Comparison of ENCODE assay signal across 14 cellular contexts in the genomic region with DNA sequence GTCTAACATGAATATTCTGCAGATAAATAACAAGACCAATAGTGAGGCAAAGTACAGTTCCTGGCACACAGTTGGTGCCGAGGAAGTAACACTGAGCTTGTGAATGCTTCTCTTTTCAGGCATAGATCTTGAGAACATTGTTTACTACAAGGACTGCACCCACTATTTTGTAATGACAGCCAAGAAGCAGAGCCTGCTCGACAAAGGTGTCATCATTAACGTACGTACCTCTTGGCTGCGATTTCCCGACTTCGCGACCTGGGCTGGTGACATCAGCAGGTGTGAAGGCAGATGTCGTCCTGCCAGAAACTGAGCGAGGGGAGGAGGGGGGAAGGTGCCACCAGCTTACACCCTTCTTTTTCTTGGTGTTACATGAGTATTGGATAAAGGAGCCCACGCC.
A peak's percentile ranks its signal among the peaks of the same experiment; 100 is the strongest.
DNase-seq lines count a peak whose midpoint lies in the region; ATAC-seq and TF ChIP-seq lines count a peak whose summit lies in the region.
"Had no signal": no experiment of that assay in that cellular context is flagged by ENCODE, and none has a peak within 500 bp of the region (broad histone marks: within the 10 kb centered on the region; RNA-seq: fewer than 3 reads in every experiment).

No MANE protein-coding gene starts in this region.

- H3K36me3 Mint-ChIP-seq in stimulated activated naive CD8-positive, alpha-beta T cell treated with anti-CD3 and anti-CD28 coated beads, Interleukin-15, Interleukin-2, amounts not matched to agents 100 ng/mL and 50 ng/mL, for 24 hours (ENCODE audit: low read depth), result peaks cover 71% of the 10 kb centered on the region
- H3K36me3 Mint-ChIP-seq in central memory CD8-positive, alpha-beta T cell (ENCODE audit: insufficient read depth), result peaks cover 55% of the 10 kb centered on the region
- no peaks in the 10 kb centered on the region for H3K36me3 Mint-ChIP-seq in H9 (ENCODE audit: insufficient read depth in 1 of 3, low read depth in 3 of 3)

- H3K14ac ChIP-seq in H9 (ENCODE audit: insufficient read depth, low read length), result no peak overlapping the region

- H3K9ac ChIP-seq in H9 (ENCODE audit: extremely low read depth, insufficient read length, low read length), result no peak overlapping the region

- H3K27ac Mint-ChIP-seq in stimulated activated naive CD8-positive, alpha-beta T cell treated with anti-CD3 and anti-CD28 coated beads, Interleukin-15, Interleukin-2, amounts not matched to agents 100 ng/mL and 50 ng/mL, for 24 hours, result peak overlapping the region; percentile 31
- H3K27ac Mint-ChIP-seq in stimulated activated naive CD8-positive, alpha-beta T cell treated with anti-CD3 and anti-CD28 coated beads, Interleukin-15, amount 100 ng/mL, for 72 hours, result peak overlapping the region in 1 of 2 donors; percentile 9
- H3K27ac Mint-ChIP-seq in central memory CD8-positive, alpha-beta T cell (ENCODE audit: low read depth), result peak overlapping the region; percentile 92
- H3K27ac Mint-ChIP-seq in H9, result no peak overlapping the region
- H3K27ac Mint-ChIP-seq: activated naive CD4-positive, alpha-beta T cell treated with anti-CD3 and anti-CD28 coated beads, Interleukin-2, amount 50 U/mL, for 72 hours had no signal

- H3K79me1 ChIP-seq in H9 (ENCODE audit: insufficient read depth, low read depth, low read length, poor library complexity, severe bottlenecking), result no peaks in the 10 kb centered on the region

- no peak overlapping the region for H3T11ph ChIP-seq in H9 (ENCODE audit: low read length)

- H3K4me1 ChIP-seq in H9 (ENCODE audit: insufficient read depth, low read length), result no peaks in the 10 kb centered on the region

- H3K27ac ChIP-seq in H9 (ENCODE audit: insufficient read length, low read depth, low read length), result no peak overlapping the region

- no peak overlapping the region for H4K5ac ChIP-seq in H9 (ENCODE audit: insufficient read length, low read depth, low read length)

- H2BK5ac ChIP-seq in H9 (ENCODE audit: insufficient read length, low read length), result no peak overlapping the region

- H3K4me3 Mint-ChIP-seq in stimulated activated naive CD8-positive, alpha-beta T cell treated with anti-CD3 and anti-CD28 coated beads, Interleukin-15, Interleukin-2, amounts not matched to agents 100 ng/mL and 50 ng/mL, for 24 hours, result no peak overlapping the region
- no peak overlapping the region for H3K4me3 Mint-ChIP-seq in stimulated activated naive CD8-positive, alpha-beta T cell treated with anti-CD3 and anti-CD28 coated beads, Interleukin-15, amount 100 ng/mL, for 72 hours
- peak overlapping the region; percentile 36 for H3K4me3 Mint-ChIP-seq in central memory CD8-positive, alpha-beta T cell
- H3K4me3 Mint-ChIP-seq in H9, result no peak overlapping the region

- no peak overlapping the region for H2AK5ac ChIP-seq in H9 (ENCODE audit: insufficient read length, low read length)

- no peak overlapping the region for H3K23ac ChIP-seq in H9 (ENCODE audit: insufficient read length, low read depth, low read length)

- H3K56ac ChIP-seq in H9 (ENCODE audit: insufficient read length, low read depth, low read length), result no peak overlapping the region

- H4K20me1 ChIP-seq in H9 (ENCODE audit: control insufficient read depth, insufficient read depth, insufficient read length), result no peaks in the 10 kb centered on the region

- no peak overlapping the region for H3K18ac ChIP-seq in H9 (ENCODE audit: insufficient read length, low read depth, low read length)

- no peak overlapping the region for H2AFZ ChIP-seq in H9 (ENCODE audit: low read length)

- no peaks in the 10 kb centered on the region for H3K79me2 ChIP-seq in H9 (ENCODE audit: insufficient read depth, low read length)

- H3K23me2 ChIP-seq in H9 (ENCODE audit: insufficient read length, low read depth, low read length, poor library complexity, severe bottlenecking), result no peaks in the 10 kb centered on the region

- no peak overlapping the region for H3K4ac ChIP-seq in H9 (ENCODE audit: low read depth, low read length)

- H4K8ac ChIP-seq in H9 (replicated peaks; ENCODE audit: insufficient read length, low read depth, low read length), result no peak overlapping the region

- no peak overlapping the region for H2BK15ac ChIP-seq in H9 (ENCODE audit: low read depth, low read length)

- H2BK12ac ChIP-seq in H9 (ENCODE audit: insufficient read length, low read depth, low read length), result no peak overlapping the region

- no peak for DNase-seq in stimulated activated naive CD8-positive, alpha-beta T cell treated with anti-CD3 and anti-CD28 coated beads, Interleukin-15, amount 100 ng/mL, for 72 hours
- DNase-seq in central memory CD8-positive, alpha-beta T cell (ENCODE audit: low spot score in 2 of 2), result peak in 1 of 2 donors; percentile 77
- DNase-seq in occipital lobe (lab: John Stamatoyannopoulos, UW) (peak; percentile 72), H9 (no peak), NCI-H2081 treated with DMSO at 0.1 percent for 48 hours (lab: John Stamatoyannopoulos, UW) (no peak)
- DNase-seq: activated CD4-positive, CD25-positive, alpha-beta regulatory T cell treated with anti-CD3 and anti-CD28 coated beads, Interleukin-2, amount 50 U/mL, for 72 hours; NCI-H2029 treated with DMSO at 0.1 percent for 48 hours; SW 1271; trophoblast cell had no signal

- no peaks in the 10 kb centered on the region for H3K9me3 Mint-ChIP-seq in stimulated activated naive CD8-positive, alpha-beta T cell treated with anti-CD3 and anti-CD28 coated beads, Interleukin-15, Interleukin-2, amounts not matched to agents 100 ng/mL and 50 ng/mL, for 24 hours
- no peaks in the 10 kb centered on the region for H3K9me3 Mint-ChIP-seq in stimulated activated naive CD8-positive, alpha-beta T cell treated with anti-CD3 and anti-CD28 coated beads, Interleukin-15, amount 100 ng/mL, for 72 hours
- H3K9me3 Mint-ChIP-seq in central memory CD8-positive, alpha-beta T cell, result no peaks in the 10 kb centered on the region
- H3K9me3 Mint-ChIP-seq in H9, result no peaks in the 10 kb centered on the region
- H3K9me3 Mint-ChIP-seq: activated naive CD4-positive, alpha-beta T cell treated with anti-CD3 and anti-CD28 coated beads, Interleukin-2, amount 50 U/mL, for 72 hours had no signal

- H3K9me3 ChIP-seq in H9 (ENCODE audit: control insufficient read depth, low read depth, low read length), result no peaks in the 10 kb centered on the region

- WGBS in H9 (ENCODE audit: extremely low coverage, insufficient read length, low lambda C conversion rate), result no CpG with 5 or more reads among the region's 11 CpGs

- peaks cover 49% of the 10 kb centered on the region for H3K4me1 Mint-ChIP-seq in stimulated activated naive CD8-positive, alpha-beta T cell treated with anti-CD3 and anti-CD28 coated beads, Interleukin-15, Interleukin-2, amounts not matched to agents 100 ng/mL and 50 ng/mL, for 24 hours (ENCODE audit: low read depth)
- peaks cover 59% of the 10 kb centered on the region for H3K4me1 Mint-ChIP-seq in stimulated activated naive CD8-positive, alpha-beta T cell treated with anti-CD3 and anti-CD28 coated beads, Interleukin-15, amount 100 ng/mL, for 72 hours
- peaks cover 41% of the 10 kb centered on the region for H3K4me1 Mint-ChIP-seq in central memory CD8-positive, alpha-beta T cell
- H3K4me1 Mint-ChIP-seq in H9, result peaks cover 8 to 17% of the 10 kb centered on the region in 2 experiments

- H2BK120ac ChIP-seq in H9 (ENCODE audit: low read depth, low read length, poor library complexity, severe bottlenecking), result no peak overlapping the region

- no peak overlapping the region for H2BK20ac ChIP-seq in H9 (ENCODE audit: low read depth, low read length, poor library complexity, severe bottlenecking)

- H3K27me3 Mint-ChIP-seq in stimulated activated naive CD8-positive, alpha-beta T cell treated with anti-CD3 and anti-CD28 coated beads, Interleukin-15, Interleukin-2, amounts not matched to agents 100 ng/mL and 50 ng/mL, for 24 hours, result no peaks in the 10 kb centered on the region
- no peaks in the 10 kb centered on the region for H3K27me3 Mint-ChIP-seq in stimulated activated naive CD8-positive, alpha-beta T cell treated with anti-CD3 and anti-CD28 coated beads, Interleukin-15, amount 100 ng/mL, for 72 hours
- H3K27me3 Mint-ChIP-seq in central memory CD8-positive, alpha-beta T cell, result no peaks in the 10 kb centered on the region
- peaks cover 9% of the 10 kb centered on the region for H3K27me3 Mint-ChIP-seq in H9 (ENCODE audit: low read depth)

- no peak for TF ChIP-seq CTCF in H9 (conservative IDR thresholded peaks at IDR 0.05)

- no peak for ATAC-seq in stimulated activated naive CD8-positive, alpha-beta T cell treated with anti-CD3 and anti-CD28 coated beads, Interleukin-15, amount 100 ng/mL, for 72 hours
- peak; percentile 87 for ATAC-seq in central memory CD8-positive, alpha-beta T cell (replicated peaks; ENCODE audit: extremely low read depth, poor library complexity, severe bottlenecking)
- ATAC-seq in HG03354 (IDR thresholded peaks at IDR 0.05; ENCODE audit: poor library complexity, severe bottlenecking, unreplicated experiment) (no peak), HG02970 (IDR thresholded peaks at IDR 0.05; ENCODE audit: low FRiP score, unreplicated experiment) (no peak)
- ATAC-seq: activated naive CD4-positive, alpha-beta T cell treated with anti-CD3 and anti-CD28 coated beads, Interleukin-2, amount 50 U/mL, for 72 hours; Panc1 had no signal

- no peaks in the 10 kb centered on the region for H3K27me3 ChIP-seq in H9 (ENCODE audit: insufficient read depth, low read length)

- no peak overlapping the region for H4K91ac ChIP-seq in H9 (ENCODE audit: insufficient read length, low read depth, low read length)

- H3K4me2 ChIP-seq in H9 (ENCODE audit: insufficient read depth, insufficient read length, low read length), result no peak overlapping the region

Comparison
In these comparisons a context has a peak if more than half of its experiments do, and no peak if none do; other contexts are left out.
1. H3K27ac Mint-ChIP-seq: peak in stimulated activated naive CD8-positive, alpha-beta T cell treated with anti-CD3 and anti-CD28 coated beads, Interleukin-15, Interleukin-2, amounts not matched to agents 100 ng/mL and 50 ng/mL, for 24 hours (single experiment) and central memory CD8-positive, alpha-beta T cell (single experiment); none in H9 (0 of 3).